ENCODE assay signal across 8 cellular contexts in the genomic region with DNA sequence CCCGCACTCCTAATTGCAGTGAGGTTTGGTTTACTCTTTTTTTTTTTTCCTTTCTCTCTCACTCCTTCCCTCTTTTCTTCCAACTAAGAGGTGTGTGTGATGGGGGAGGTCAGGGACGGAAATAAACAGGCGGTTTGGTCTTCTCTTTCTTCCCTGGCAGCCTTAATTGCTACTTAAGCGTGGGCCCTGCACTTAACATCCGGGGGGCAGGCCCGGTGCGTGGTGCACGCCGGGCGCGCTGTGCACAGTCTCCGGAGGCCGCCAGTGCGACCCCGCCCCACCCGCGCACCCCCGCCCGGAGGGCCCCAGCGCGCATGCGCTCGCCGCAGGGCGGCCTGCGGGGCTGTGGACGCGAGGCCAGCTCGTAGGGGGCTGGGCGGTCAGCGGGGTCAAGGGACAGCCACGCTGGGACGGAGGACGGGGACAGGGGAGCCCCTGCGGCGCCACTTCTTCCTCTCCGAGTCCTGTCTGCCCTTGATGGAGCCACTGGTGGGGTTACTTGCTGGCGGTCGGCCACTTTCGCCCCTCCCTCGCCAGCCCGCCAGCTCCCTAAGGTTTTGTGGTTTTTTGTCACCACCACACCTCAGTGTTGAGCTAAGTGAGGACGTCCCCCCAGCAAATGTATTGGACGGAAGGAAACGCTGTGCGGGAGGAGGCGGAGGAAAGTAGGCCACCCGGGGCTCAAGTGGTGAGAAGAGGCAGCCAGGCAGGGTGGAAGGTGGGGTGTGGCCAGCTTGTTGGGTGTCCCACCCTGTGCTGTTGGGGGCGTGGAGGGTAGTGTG.
DNase-seq lines count a peak whose midpoint lies in the region; ATAC-seq and TF ChIP-seq lines count a peak whose summit lies in the region.

No MANE protein-coding gene starts in this region.

- H3K36me3 Mint-ChIP-seq in activated naive CD4-positive, alpha-beta T cell treated with anti-CD3 and anti-CD28 coated beads for 36 hours (ENCODE audit: low read depth) = peaks cover 3% of the 10 kb centered on the region

- CTCF ChIA-PET in activated naive CD4-positive, alpha-beta T cell treated with anti-CD3 and anti-CD28 coated beads for 36 hours (lab: Charles Lee) = interaction anchor here (0.6 to 1.6 kb wide), 5 partner anchors 15 to 94 kb away, joined by 3 to 7 read pairs (median 3); no protein-coding TSS in a partner anchor

- H3K4me1 Mint-ChIP-seq in activated naive CD4-positive, alpha-beta T cell treated with anti-CD3 and anti-CD28 coated beads for 36 hours (ENCODE audit: low read depth) = peaks cover 44% of the 10 kb centered on the region

- H3K9me3 Mint-ChIP-seq in activated naive CD4-positive, alpha-beta T cell treated with anti-CD3 and anti-CD28 coated beads for 36 hours = no peaks in the 10 kb centered on the region

- WGBS in heart left ventricle, 4 donors = 8 to 13% (median 10%) methylated on average over 32 to 49 of the region's 49 CpGs

- peak; percentile 66 for ATAC-seq in GM18505 (IDR thresholded peaks at IDR 0.05; ENCODE audit: unreplicated experiment)
- ATAC-seq in heart left ventricle = peak in 3 of 4 donors; percentile 65 to 88 (median 84)
- ATAC-seq in GM19328 (IDR thresholded peaks at IDR 0.05; ENCODE audit: unreplicated experiment) = no peak

- H3K27ac Mint-ChIP-seq in activated naive CD4-positive, alpha-beta T cell treated with anti-CD3 and anti-CD28 coated beads for 36 hours = peak overlapping the region; percentile 97

- intact Hi-C loops in activated naive CD4-positive, alpha-beta T cell treated with anti-CD3 and anti-CD28 coated beads for 36 hours (cut with micrococcal nuclease) = loop anchor here (1.0 to 5.0 kb wide), 4 partner anchors 130 to 637 kb away; partner anchors contain the start of gene AATF
- intact Hi-C loops in heart left ventricle (cut with DNase I) (no loop called here), uterus (cut with DNase I; ENCODE audit: low total_unique reads) (no loop called here)

- no peaks in the 10 kb centered on the region for H3K27me3 ChIP-seq in Peyer's patch
- H3K27me3 ChIP-seq in heart left ventricle = peaks cover 0 to 31% (median 0%) of the 10 kb centered on the region in 9 donors
- H3K27me3 ChIP-seq in rectal smooth muscle tissue (ENCODE audit: control insufficient read depth, insufficient read depth, low read length) = no peaks in the 10 kb centered on the region
- no peaks in the 10 kb centered on the region for H3K27me3 ChIP-seq in uterus

- H3K4me1 ChIP-seq in Peyer's patch (peaks cover 0 to 15% (median 2%) of the 10 kb centered on the region in 4 donors), heart left ventricle (peaks cover 0 to 9% (median 3%) of the 10 kb centered on the region in 12 donors), rectal smooth muscle tissue (ENCODE audit: control insufficient read depth, insufficient read depth, low read length) (no peaks in the 10 kb centered on the region), uterus (no peaks in the 10 kb centered on the region)

- H3K27me3 Mint-ChIP-seq in activated naive CD4-positive, alpha-beta T cell treated with anti-CD3 and anti-CD28 coated beads for 36 hours (ENCODE audit: low read depth) = no peaks in the 10 kb centered on the region

- TF ChIP-seq POLR2A in GM18505 (IDR thresholded peaks at IDR 0.05; ENCODE audit: borderline replicate concordance, extremely low read depth, insufficient read depth, insufficient read length) = no peak
- no peak for TF ChIP-seq POLR2A in Peyer's patch (IDR thresholded peaks at IDR 0.05)
- TF ChIP-seq POLR2A in heart left ventricle (IDR thresholded peaks at IDR 0.05) = peak in 1 of 2 donors; percentile 13
- TF ChIP-seq POLR2A in uterus (IDR thresholded peaks at IDR 0.05) = no peak

- H3K9me3 ChIP-seq in Peyer's patch = no peaks in the 10 kb centered on the region
- H3K9me3 ChIP-seq in heart left ventricle = no peaks in the 10 kb centered on the region
- H3K9me3 ChIP-seq in uterus = no peaks in the 10 kb centered on the region

- H3K36me3 ChIP-seq in Peyer's patch = no peaks in the 10 kb centered on the region
- no peaks in the 10 kb centered on the region for H3K36me3 ChIP-seq in heart left ventricle
- H3K36me3 ChIP-seq in rectal smooth muscle tissue (ENCODE audit: control insufficient read depth, insufficient read depth, low read length) = no peaks in the 10 kb centered on the region
- H3K36me3 ChIP-seq in uterus = no peaks in the 10 kb centered on the region

- no peak overlapping the region for H3K9ac ChIP-seq in rectal smooth muscle tissue (ENCODE audit: low read length)

- DNase-seq in HT1080 (ENCODE audit: low read depth) (peak; percentile 18), Peyer's patch (peak; percentile 64 to 88 (median 80)), heart left ventricle (peak; percentile 38 to 83 (median 53)), uterus (peak; percentile 32 to 73)
- DNase-seq in activated naive CD4-positive, alpha-beta T cell treated with anti-CD3 and anti-CD28 coated beads for 36 hours = peak; percentile 87

- peak overlapping the region; percentile 85 for H3K4me3 Mint-ChIP-seq in activated naive CD4-positive, alpha-beta T cell treated with anti-CD3 and anti-CD28 coated beads for 36 hours

- peak overlapping the region; percentile 60 to 78 (median 76) for H3K27ac ChIP-seq in Peyer's patch
- H3K27ac ChIP-seq in heart left ventricle = peak overlapping the region in 3 of 12 donors; percentile 3 to 61 (median 11)
- no peak overlapping the region for H3K27ac ChIP-seq in rectal smooth muscle tissue (ENCODE audit: low read depth, low read length)
- peak overlapping the region; percentile 19 to 58 for H3K27ac ChIP-seq in uterus

- H3K4me3 ChIP-seq in Peyer's patch (peak overlapping the region; percentile 49 to 60 (median 54)), heart left ventricle (peak overlapping the region; percentile 17 to 60 (median 44)), rectal smooth muscle tissue (ENCODE audit: low read length) (peak overlapping the region; percentile 56), uterus (peak overlapping the region; percentile 19 to 45)

- TF ChIP-seq CTCF in Peyer's patch (IDR thresholded peaks at IDR 0.05) = no peak
- TF ChIP-seq CTCF in heart left ventricle (IDR thresholded peaks at IDR 0.05) = no peak
- no peak for TF ChIP-seq CTCF in uterus (IDR thresholded peaks at IDR 0.05)

Comparison
In these comparisons a context has a peak if more than half of its experiments do, and no peak if none do; other contexts are left out.
1. DNase-seq: peak in every context shown above with its lines; median percentile 87 in activated naive CD4-positive, alpha-beta T cell treated with anti-CD3 and anti-CD28 coated beads for 36 hours; 80 in Peyer's patch; 53 in heart left ventricle; 52 in uterus; 18 in HT1080.